In genomic region chr15:95300958-95301357, GRCh38 we compare ENCODE assay signal across 1 cellular context.
A peak's percentile ranks its signal among the peaks of the same experiment; 100 is the strongest.
TF ChIP-seq lines count a peak whose summit lies in the region.

No MANE protein-coding gene starts in this region.

TF ChIP-seq in GM12878, 131 proteins besides CTCF, POLR2A, EP300 and RAD21 (continued from another document):
- TF ChIP-seq SKIL (IDR thresholded peaks at IDR 0.05; ENCODE audit: low read depth, poor library complexity, severe bottlenecking) (no peak), PAX8 (IDR thresholded peaks at IDR 0.05) (no peak), POLR2AphosphoS2 (IDR thresholded peaks at IDR 0.05; ENCODE audit: low read depth, low read length) (no peak), IKZF2 (IDR thresholded peaks at IDR 0.05) (peak; percentile 53 to 54; a peak in 2 of 4 replicates), NFXL1 (IDR thresholded peaks at IDR 0.05; ENCODE audit: borderline replicate concordance) (no peak), USF1 (IDR thresholded peaks at IDR 0.05; ENCODE audit: borderline replicate concordance, extremely low read length, insufficient read depth, low read depth, low read length) (no peak), CEBPZ (IDR thresholded peaks at IDR 0.05; ENCODE audit: low read depth, low read length) (no peak), IRF4 (IDR thresholded peaks at IDR 0.05; ENCODE audit: low read depth, low read length) (peak; percentile 85; the same call in 1 of the 2 replicates), MTA2 (IDR thresholded peaks at IDR 0.05; ENCODE audit: low read depth) (0 out of 2 replicates have a peak, but pooled peaks have one; percentile 19), BRCA1 (IDR thresholded peaks at IDR 0.05; ENCODE audit: low read depth, low read length) (no peak), EGR1 (IDR thresholded peaks at IDR 0.05; ENCODE audit: borderline replicate concordance in 1 of 2, low read depth in 2 of 2, low read length in 2 of 2) (no peak), HDGF (IDR thresholded peaks at IDR 0.05) (no peak), GABPA (IDR thresholded peaks at IDR 0.05; ENCODE audit: low read depth) (no peak), NBN (IDR thresholded peaks at IDR 0.05) (no peak), WRNIP1 (IDR thresholded peaks at IDR 0.05; ENCODE audit: borderline replicate concordance, low read depth, low read length) (no peak), NKRF (conservative IDR thresholded peaks at IDR 0.05) (no peak), HDAC2 (IDR thresholded peaks at IDR 0.05) (no peak), REST (IDR thresholded peaks at IDR 0.05; ENCODE audit: low read depth, low read length) (no peak), ZNF274 (IDR thresholded peaks at IDR 0.05; ENCODE audit: insufficient read depth, insufficient read length) (no peak), PAX5 (IDR thresholded peaks at IDR 0.05; ENCODE audit: borderline replicate concordance, low read depth, low read length) (no peak), JUNB (IDR thresholded peaks at IDR 0.05) (peak; percentile 67), ZNF592 (IDR thresholded peaks at IDR 0.05) (no peak)
